Comparison of ENCODE assay signal across 9 cellular contexts in genomic region chr2:117771969-117772630, GRCh38. TPM values are rescaled to one million over a fixed set of nuclear protein-coding genes. Genes with fewer than 3 reads are reported as not detected.
DNase-seq lines count a peak whose midpoint lies in the region; ATAC-seq, FAIRE-seq and TF ChIP-seq lines count a peak whose summit lies in the region.
"Had no signal": no experiment of that assay in that cellular context is flagged by ENCODE, and none has a peak within 500 bp of the region (broad histone marks: within the 10 kb centered on the region; RNA-seq: fewer than 3 reads in every experiment).

No MANE protein-coding gene starts in this region.

- DNase-seq in SK-N-DZ (ENCODE audit: low spot score) (peak; percentile 22), NK-92 (lab: John Stamatoyannopoulos, UW; ENCODE audit: unreplicated experiment) (no peak), GOT3 (lab: John Stamatoyannopoulos, UW) (no peak), vagina (ENCODE audit: extremely low spot score in 2 of 2) (no peak)

- H3K4me2 ChIP-seq in KMS-11, result no peak overlapping the region

- FAIRE-seq in islet of Langerhans (lab: Jason Lieb, UNC), result peak; percentile 97

- H3K9ac ChIP-seq in KMS-11, result no peak overlapping the region

- intact Hi-C loops in vagina (cut with DNase I), result no loop called here

- H3K79me2 ChIP-seq in KMS-11 (ENCODE audit: insufficient read depth, low read depth), result no peaks in the 10 kb centered on the region

- H3K27ac ChIP-seq in C4-2B, result peak overlapping the region; percentile 28
- no peak overlapping the region for H3K27ac ChIP-seq in KMS-11
- H3K27ac ChIP-seq in vagina, result no peak overlapping the region

- no peaks in the 10 kb centered on the region for H3K27me3 ChIP-seq in KMS-11 (ENCODE audit: insufficient read depth, low read depth)
- H3K27me3 ChIP-seq in vagina, result no peaks in the 10 kb centered on the region

- H2AFZ ChIP-seq in KMS-11 (ENCODE audit: low read depth), result no peak overlapping the region

- H4K20me1 ChIP-seq in KMS-11 (ENCODE audit: insufficient read depth), result no peaks in the 10 kb centered on the region

- H3K4me3 ChIP-seq in KMS-11 (IDR thresholded peaks at IDR 0.05; ENCODE audit: insufficient read depth, low read depth, low read length), result no peak overlapping the region
- no peak overlapping the region for H3K4me3 ChIP-seq in vagina
- H3K4me3 ChIP-seq: HAP-1 had no signal

- TF ChIP-seq CTCF in C4-2B (conservative IDR thresholded peaks at IDR 0.05) (peak; percentile 70), KMS-11 (conservative IDR thresholded peaks at IDR 0.05; ENCODE audit: low read depth, low read length) (0 out of 2 replicates have a peak, but pooled peaks have one; percentile 27), vagina (IDR thresholded peaks at IDR 0.05) (no peak)

- no peaks in the 10 kb centered on the region for H3K36me3 ChIP-seq in KMS-11 (ENCODE audit: insufficient read depth)
- no peaks in the 10 kb centered on the region for H3K36me3 ChIP-seq in vagina
- H3K36me3 ChIP-seq: HAP-1 had no signal

- H3K4me1 ChIP-seq in KMS-11 (ENCODE audit: low read depth, poor library complexity, severe bottlenecking) (no peaks in the 10 kb centered on the region), vagina (no peaks in the 10 kb centered on the region)
- H3K4me1 ChIP-seq: HAP-1 had no signal

- no peak for TF ChIP-seq POLR2A in vagina (IDR thresholded peaks at IDR 0.05)

- H3K9me3 ChIP-seq in vagina, result no peaks in the 10 kb centered on the region
- H3K9me3 ChIP-seq: HAP-1 had no signal

- no peak for ATAC-seq in HG02759 (IDR thresholded peaks at IDR 0.05; ENCODE audit: unreplicated experiment)

RNA-seq across cellular contexts. Expression of gene DDX18, which starts 42.4 kb away (rescaled TPM):
- polyA plus RNA-seq in SK-N-DZ (2014; cell fraction: cytosol; rRNA removed), result 75.9 and 81.3 TPM in 2 replicates
- polyA plus RNA-seq in SK-N-DZ (2014; cell fraction: nucleus; rRNA removed), result 71.2 and 73.1 TPM in 2 replicates
- 33.9 TPM for total RNA-seq in vagina

Comparison
In these comparisons a context has a peak if more than half of its experiments do, and no peak if none do; other contexts are left out.
1. CTCF ChIP-seq: peak in C4-2B (single experiment) and KMS-11 (single experiment); none in vagina (0 of 3).